ENCODE assay signal across 17 cellular contexts in the genomic region with DNA sequence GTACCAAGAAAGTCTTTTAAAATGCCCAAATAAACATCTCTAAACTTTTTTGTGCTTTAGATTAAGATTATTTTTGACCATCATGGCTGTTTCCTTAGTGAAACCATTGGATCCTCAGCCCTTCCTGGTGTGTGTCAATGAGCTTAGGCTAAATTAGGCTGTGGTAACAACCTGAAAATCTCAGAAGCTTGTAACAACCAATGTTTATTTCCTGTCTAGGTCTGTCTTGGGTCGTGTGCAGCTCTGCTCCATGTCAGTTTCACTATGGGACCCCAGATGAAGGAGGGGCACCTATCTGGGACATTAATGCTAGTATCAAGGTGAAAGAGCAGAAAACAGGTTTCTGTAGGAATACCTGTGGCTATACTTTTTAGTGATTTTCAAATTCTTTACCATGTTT. TPM values are rescaled to one million over a fixed set of nuclear protein-coding genes. Genes with fewer than 3 reads are reported as not detected.
DNase-seq lines count a peak whose midpoint lies in the region; ATAC-seq and FAIRE-seq lines count a peak whose summit lies in the region.
"Had no signal": no experiment of that assay in that cellular context is flagged by ENCODE, and none has a peak within 500 bp of the region (broad histone marks: within the 10 kb centered on the region; RNA-seq: fewer than 3 reads in every experiment).

No MANE protein-coding gene starts in this region.

- H3K9me2 ChIP-seq in Karpas-422 (replicated peaks; ENCODE audit: insufficient read depth, low read length), result no peaks in the 10 kb centered on the region

- no peak overlapping the region for H3K27ac ChIP-seq in Karpas-422 (ENCODE audit: low read length)
- H3K27ac ChIP-seq: heart left ventricle had no signal

- ATAC-seq in GM19043 (IDR thresholded peaks at IDR 0.05; ENCODE audit: low read depth, unreplicated experiment), result peak; percentile 59
- peak; percentile 62 for ATAC-seq in GM21717 (IDR thresholded peaks at IDR 0.05; ENCODE audit: unreplicated experiment)
- peak; percentile 79 for ATAC-seq in HG03159 (IDR thresholded peaks at IDR 0.05; ENCODE audit: unreplicated experiment)
- ATAC-seq: heart left ventricle, Right ventricle myocardium inferior had no signal

- peaks cover 84% of the 10 kb centered on the region for H3K36me3 ChIP-seq in Karpas-422 (ENCODE audit: insufficient read depth, low read length)
- H3K36me3 ChIP-seq: heart left ventricle, MG63 had no signal

- no peak for DNase-seq in Karpas-422
- no peak for DNase-seq in NCI-H345 treated with DMSO at 0.1 percent for 48 hours (lab: John Stamatoyannopoulos, UW; ENCODE audit: unreplicated experiment)
- no peak for DNase-seq in CD1c-positive myeloid dendritic cell (ENCODE audit: extremely low spot score)
- no peak for DNase-seq in HTR-8/SVneo (ENCODE audit: insufficient read length, low spot score)
- DNase-seq: activated CD4-positive, alpha-beta T cell treated with anti-CD3 and anti-CD28 coated beads, Interleukin-2, amount 50 U/mL, for 4 hours; activated T-cell treated with anti-CD3 and anti-CD28 coated beads, Interleukin-2, amount 50 U/mL, for 24 hours; AML-193; heart left ventricle; MG63; NCI-H2029; NCI-H524; T-helper 1 cell had no signal

- H3K27me3 ChIP-seq in Karpas-422 (ENCODE audit: low read length), result no peaks in the 10 kb centered on the region
- H3K27me3 ChIP-seq: heart left ventricle had no signal

- no peaks in the 10 kb centered on the region for H3K9me3 ChIP-seq in Karpas-422 (ENCODE audit: low read length)
- H3K9me3 ChIP-seq: MG63 had no signal

- FAIRE-seq in HTR-8/SVneo (lab: Jason Lieb, UNC), result no peak
- FAIRE-seq: D721Med had no signal

- no peak overlapping the region for H3K4me2 ChIP-seq in Karpas-422 (ENCODE audit: low read depth, low read length, poor library complexity, severe bottlenecking)

- peaks cover 8% of the 10 kb centered on the region; the same call in 1 of the 2 replicates for H4K20me1 ChIP-seq in Karpas-422 (ENCODE audit: insufficient read depth, low read depth, low read length)

- H3K4me3 ChIP-seq in Karpas-422 (ENCODE audit: low read length), result no peak overlapping the region
- H3K4me3 ChIP-seq: heart left ventricle, MG63 had no signal

- no peak overlapping the region for H3K9ac ChIP-seq in Karpas-422 (ENCODE audit: low read length)

- H2AFZ ChIP-seq in Karpas-422 (ENCODE audit: low read length), result no peak overlapping the region

- H3K4me1 ChIP-seq in Karpas-422 (ENCODE audit: low read length), result peaks cover 9% of the 10 kb centered on the region; the same call in 1 of the 2 replicates
- H3K4me1 ChIP-seq: heart left ventricle had no signal

- peaks cover 96% of the 10 kb centered on the region for H3K79me2 ChIP-seq in Karpas-422 (ENCODE audit: low read length)

RNA-seq across cellular contexts. Expression of gene KCNMB4, which starts 49.9 kb away (rescaled TPM):
- 55.5 and 55.9 TPM in 2 replicates for total RNA-seq in Karpas-422 (2014; rRNA removed; shearing (Covaris generic); ENCODE audit: low replicate concordance)
